ENCODE assay signal across 8 cellular contexts in genomic region chr4:139666735-139667266, GRCh38. TPM values are rescaled to one million over a fixed set of nuclear protein-coding genes. Genes with fewer than 3 reads are reported as not detected.
A peak's percentile ranks its signal among the peaks of the same experiment; 100 is the strongest.
DNase-seq lines count a peak whose midpoint lies in the region; ATAC-seq, FAIRE-seq and TF ChIP-seq lines count a peak whose summit lies in the region.

No MANE protein-coding gene starts in this region.

- TF ChIP-seq POLR2A in GM12891 (IDR thresholded peaks at IDR 0.05; ENCODE audit: low read depth, low read length), result no peak

- peak; percentile 50 for FAIRE-seq in GM12891 (lab: Jason Lieb, UNC)

- H3K27ac Mint-ChIP-seq in T-cell, result peak overlapping the region; percentile 32 to 82
- H3K27ac Mint-ChIP-seq in naive B cell, result peak overlapping the region in 4 of 6 donors; percentile 18 to 83 (median 63)

- ATAC-seq in T-cell (replicated peaks in 1 of 4) (peak in 3 of 4 experiments; percentile 40 to 54 (median 47)), naive B cell (ENCODE audit: low read depth in 2 of 2) (peak in 1 of 2 donors; percentile 20)

- CTCF ChIA-PET in T-cell (lab: Charles Lee), result interaction anchor here (0.6 to 2.0 kb wide), 4 partner anchors 10 to 102 kb away, joined by 3 to 16 read pairs (median 8); no protein-coding TSS in a partner anchor

- POLR2A ChIA-PET in T-cell (lab: Charles Lee), result no interaction called here

- H3K36me3 Mint-ChIP-seq in T-cell (no peaks in the 10 kb centered on the region), naive B cell (no peaks in the 10 kb centered on the region)

- peak overlapping the region; percentile 81 for H3K27ac ChIP-seq in epithelial cell of prostate

- no peak for DNase-seq in GM12891 (ENCODE audit: insufficient read length, low spot score)
- DNase-seq in LoVo (ENCODE audit: low spot score), result peak; percentile 65
- DNase-seq in T-cell, result peak in 3 of 34 experiments; percentile 4 to 8 (median 8)
- no peak for DNase-seq in epithelial cell of prostate (ENCODE audit: low read depth, low spot score)
- DNase-seq in naive B cell, result no peak
- no peak for DNase-seq in middle frontal gyrus (ENCODE audit: extremely low spot score, low spot score)
- DNase-seq in amniotic stem cell (lab: John Stamatoyannopoulos, UW), result no peak
- DNase-seq in epidermal melanocyte (ENCODE audit: insufficient read length, low spot score), result no peak

- H3K27me3 Mint-ChIP-seq in T-cell (no peaks in the 10 kb centered on the region), naive B cell (no peaks in the 10 kb centered on the region)

- H3K9me3 Mint-ChIP-seq in T-cell (no peaks in the 10 kb centered on the region), naive B cell (no peaks in the 10 kb centered on the region)

- H3K4me3 Mint-ChIP-seq in T-cell, result peak overlapping the region; percentile 89 to 94 (median 90)
- H3K4me3 Mint-ChIP-seq in naive B cell, result peak overlapping the region; percentile 89 to 98 (median 94)

- H3K4me1 Mint-ChIP-seq in T-cell (peaks cover 19 to 26% (median 19%) of the 10 kb centered on the region in 3 donors), naive B cell (peaks cover 20 to 25% (median 24%) of the 10 kb centered on the region in 3 donors)

TF ChIP-seq in GM12891, 5 proteins besides CTCF, POLR2A, EP300 and RAD21:
- no peak for TF ChIP-seq SPI1 (IDR thresholded peaks at IDR 0.05; ENCODE audit: low read depth, low read length)
- TF ChIP-seq POU2F2 (IDR thresholded peaks at IDR 0.05; ENCODE audit: low read depth, low read length), result no peak
- TF ChIP-seq PAX5 (IDR thresholded peaks at IDR 0.05; ENCODE audit: insufficient read depth, low read length, severe bottlenecking), result no peak
- TF ChIP-seq TAF1 (IDR thresholded peaks at IDR 0.05; ENCODE audit: low read depth, low read length), result no peak
- TF ChIP-seq POLR2AphosphoS5 (IDR thresholded peaks at IDR 0.05; ENCODE audit: low read depth, low read length), result no peak

RNA-seq across cellular contexts. Expression of gene MGST2, which starts 1.2 kb away (rescaled TPM):
- polyA plus RNA-seq in GM12891 (2012; ENCODE audit: low read depth, missing spikeins), result 33.4 TPM
- total RNA-seq in T-cell, result 1 to 10 TPM; 1.9 to 6.2 (median 3.1) TPM
- polyA plus RNA-seq in naive B cell (ENCODE audit: low read depth in 6 of 6), result 1 to 10 TPM; 1.0 to 7.9 (median 2.9) TPM
